In genomic region chr9:20032413-20033006, GRCh38 we compare ENCODE assay signal across 13 cellular contexts.
DNase-seq lines count a peak whose midpoint lies in the region; ATAC-seq and TF ChIP-seq lines count a peak whose summit lies in the region.
"Had no signal": no experiment of that assay in that cellular context is flagged by ENCODE, and none has a peak within 500 bp of the region (broad histone marks: within the 10 kb centered on the region; RNA-seq: fewer than 3 reads in every experiment).

No MANE protein-coding gene starts in this region.

- H3K9me3 Mint-ChIP-seq in stimulated activated effector memory CD8-positive, alpha-beta T cell treated with anti-CD3 and anti-CD28 coated beads, Interleukin-12 subunit alpha, Interleukin-12 subunit beta, amount 100 ng/mL, for 72 hours, result no peaks in the 10 kb centered on the region

- ATAC-seq in gastrocnemius medialis (peak; percentile 56 to 75), GM21390 (IDR thresholded peaks at IDR 0.05; ENCODE audit: unreplicated experiment) (no peak), GM19452 (IDR thresholded peaks at IDR 0.05; ENCODE audit: unreplicated experiment) (no peak)
- no peak for ATAC-seq in stimulated activated effector memory CD8-positive, alpha-beta T cell treated with anti-CD3 and anti-CD28 coated beads, Interleukin-12 subunit alpha, Interleukin-12 subunit beta, amount 100 ng/mL, for 72 hours

- in situ Hi-C loops in gastrocnemius medialis (cut with MboI; ENCODE audit: low sequenced_read_pairs in 4 of 4), result loop anchor here in 1 of 4 donors (25.0 kb wide), 1 partner anchor 95 kb away; no protein-coding TSS in a partner anchor

- H3K4me3 Mint-ChIP-seq in stimulated activated effector memory CD8-positive, alpha-beta T cell treated with anti-CD3 and anti-CD28 coated beads, Interleukin-12 subunit alpha, Interleukin-12 subunit beta, amount 100 ng/mL, for 72 hours, result no peak overlapping the region

- no peak overlapping the region for H3K27ac Mint-ChIP-seq in stimulated activated effector memory CD8-positive, alpha-beta T cell treated with anti-CD3 and anti-CD28 coated beads, Interleukin-12 subunit alpha, Interleukin-12 subunit beta, amount 100 ng/mL, for 72 hours

- peak; percentile 42 for DNase-seq in COLO829 (ENCODE audit: low spot score)
- peak; percentile 12 for DNase-seq in NCI-H69 (lab: John Stamatoyannopoulos, UW)
- DNase-seq in foreskin melanocyte, result peak; percentile 56
- no peak for DNase-seq in gastrocnemius medialis
- no peak for DNase-seq in stimulated activated effector memory CD8-positive, alpha-beta T cell treated with anti-CD3 and anti-CD28 coated beads, Interleukin-12 subunit alpha, Interleukin-12 subunit beta, amount 100 ng/mL, for 72 hours (ENCODE audit: low spot score in 2 of 2)
- DNase-seq: AML-193, DMS53, NCI-H1436, NCI-H2029 treated with DMSO at 0.1 percent for 48 hours, NCI-H2227 treated with DMSO at 0.1 percent for 48 hours, NCI-H524 treated with DMSO at 0.1 percent for 48 hours had no signal

- TF ChIP-seq CTCF in gastrocnemius medialis (IDR thresholded peaks at IDR 0.05 in 4 of 5, conservative IDR thresholded peaks at IDR 0.05 in 1 of 5), result no peak

- no peaks in the 10 kb centered on the region for H3K27me3 ChIP-seq in gastrocnemius medialis

- no peaks in the 10 kb centered on the region for H3K36me3 Mint-ChIP-seq in stimulated activated effector memory CD8-positive, alpha-beta T cell treated with anti-CD3 and anti-CD28 coated beads, Interleukin-12 subunit alpha, Interleukin-12 subunit beta, amount 100 ng/mL, for 72 hours

- peaks cover 0 to 11% of the 10 kb centered on the region in 2 donors for H3K4me1 ChIP-seq in gastrocnemius medialis

- H3K9me3 ChIP-seq in gastrocnemius medialis, result no peaks in the 10 kb centered on the region

- TF ChIP-seq POLR2A in gastrocnemius medialis (IDR thresholded peaks at IDR 0.05), result no peak

- peak overlapping the region; percentile 54 to 68 (median 62) for H3K27ac ChIP-seq in gastrocnemius medialis

- H3K4me1 Mint-ChIP-seq in stimulated activated effector memory CD8-positive, alpha-beta T cell treated with anti-CD3 and anti-CD28 coated beads, Interleukin-12 subunit alpha, Interleukin-12 subunit beta, amount 100 ng/mL, for 72 hours, result no peaks in the 10 kb centered on the region

- no peaks in the 10 kb centered on the region for H3K36me3 ChIP-seq in gastrocnemius medialis

- intact Hi-C loops in gastrocnemius medialis (cut with DNase I; ENCODE audit: low total_unique reads), result no loop called here

- H3K4me3 ChIP-seq in gastrocnemius medialis, result peak overlapping the region in 1 of 4 donors; percentile 3

Comparison
In these comparisons a context has a peak if more than half of its experiments do, and no peak if none do; other contexts are left out.
1. DNase-seq: peak in COLO829 (single experiment), NCI-H69 (single experiment) and foreskin melanocyte (single experiment); none in gastrocnemius medialis (0 of 2) and stimulated activated effector memory CD8-positive, alpha-beta T cell treated with anti-CD3 and anti-CD28 coated beads, Interleukin-12 subunit alpha, Interleukin-12 subunit beta, amount 100 ng/mL, for 72 hours (0 of 2).
2. ATAC-seq: peak in gastrocnemius medialis (2 of 2); none in GM21390 (single experiment), stimulated activated effector memory CD8-positive, alpha-beta T cell treated with anti-CD3 and anti-CD28 coated beads, Interleukin-12 subunit alpha, Interleukin-12 subunit beta, amount 100 ng/mL, for 72 hours (single experiment) and GM19452 (single experiment).